Comparison of ENCODE assay signal across 17 cellular contexts in genomic region chr10:79197558-79197957, GRCh38.
"Had no signal": no experiment of that assay in that cellular context is flagged by ENCODE, and none has a peak within 500 bp of the region (broad histone marks: within the 10 kb centered on the region; RNA-seq: fewer than 3 reads in every experiment).

No MANE protein-coding gene starts in this region.

- H3K9me3 Mint-ChIP-seq: dendritic cell treated with granulocyte-macrophage colony-stimulating factor and Interleukin-4, amounts not matched to agents 40 ng/mL and 50 ng/mL, for 4 days; effector memory CD8-positive, alpha-beta T cell; memory B cell; nephron had no signal

- H3K27ac Mint-ChIP-seq: dendritic cell treated with granulocyte-macrophage colony-stimulating factor and Interleukin-4, amounts not matched to agents 40 ng/mL and 50 ng/mL, for 4 days; effector memory CD8-positive, alpha-beta T cell; immature natural killer cell; memory B cell; nephron had no signal

- DNase-seq: esophagus squamous epithelium had no signal

- H3K27me3 ChIP-seq: esophagus squamous epithelium, neutrophil, tibial artery, upper lobe of right lung, vagina had no signal

- H3K4me3 ChIP-seq: esophagus squamous epithelium, left ventricle myocardium inferior, lower lobe of right lung, smooth muscle cell, tibial artery, upper lobe of right lung, vagina had no signal

- FAIRE-seq: colon, kidney had no signal

- H3K27ac ChIP-seq: epithelial cell of prostate, neutrophil, tibial artery, upper lobe of right lung had no signal

- H3K4me3 Mint-ChIP-seq: dendritic cell treated with granulocyte-macrophage colony-stimulating factor and Interleukin-4, amounts not matched to agents 40 ng/mL and 50 ng/mL, for 4 days; effector memory CD8-positive, alpha-beta T cell; immature natural killer cell; memory B cell; naive B cell; nephron had no signal

- H3K9me3 ChIP-seq: esophagus squamous epithelium, left ventricle myocardium inferior, lower lobe of right lung, neutrophil, tibial artery, upper lobe of right lung, vagina had no signal

- H3K27me3 Mint-ChIP-seq: dendritic cell treated with granulocyte-macrophage colony-stimulating factor and Interleukin-4, amounts not matched to agents 40 ng/mL and 50 ng/mL, for 4 days; effector memory CD8-positive, alpha-beta T cell had no signal

- H3K36me3 Mint-ChIP-seq: memory B cell, naive B cell had no signal
